Comparison of ENCODE assay signal across 14 cellular contexts in the genomic region with DNA sequence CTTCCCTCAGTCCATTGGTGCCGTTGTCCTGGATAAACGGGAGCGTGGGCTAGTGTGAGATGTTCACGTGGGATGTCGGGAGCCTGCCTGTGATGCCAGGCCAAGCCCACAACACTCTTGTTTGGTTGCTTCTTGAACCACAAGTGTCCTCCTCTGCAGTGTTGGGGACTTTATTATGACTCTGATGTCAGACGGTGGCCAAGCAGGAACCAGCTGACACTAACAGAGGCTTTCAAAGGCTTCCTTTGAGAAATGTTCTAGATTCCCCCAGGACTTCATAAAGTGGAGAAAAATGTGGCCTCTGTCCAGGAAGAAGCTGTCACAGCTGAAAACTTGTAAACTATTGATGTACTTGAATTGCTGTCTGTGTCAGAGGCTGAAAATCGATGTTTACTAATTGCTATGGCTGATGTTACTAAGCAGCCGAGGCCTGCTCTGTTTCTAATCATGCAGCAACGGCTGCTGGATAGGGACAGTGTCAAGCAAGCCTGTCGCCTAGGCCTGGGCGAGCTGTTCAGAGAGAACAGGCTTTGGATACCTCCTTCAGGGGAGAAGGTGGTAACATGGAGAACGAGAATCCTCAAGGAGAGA.
A peak's percentile ranks its signal among the peaks of the same experiment; 100 is the strongest.
DNase-seq lines count a peak whose midpoint lies in the region; ATAC-seq and TF ChIP-seq lines count a peak whose summit lies in the region.
"Had no signal": no experiment of that assay in that cellular context is flagged by ENCODE, and none has a peak within 500 bp of the region (broad histone marks: within the 10 kb centered on the region; RNA-seq: fewer than 3 reads in every experiment).

No MANE protein-coding gene starts in this region.

- no peak overlapping the region for H3K4me3 ChIP-seq in lower lobe of right lung
- H3K4me3 ChIP-seq: breast epithelium had no signal

- H3K36me3 Mint-ChIP-seq in T-helper 2 cell treated with Interferon-gamma antibody and Interleukin-4, amounts not matched to agents 5 μg/mL and 100 μg/mL, for 36 hours (ENCODE audit: low read depth): peaks cover 19% of the 10 kb centered on the region

- H3K4me3 Mint-ChIP-seq in T-helper 2 cell treated with Interferon-gamma antibody and Interleukin-4, amounts not matched to agents 5 μg/mL and 100 μg/mL, for 36 hours: no peak overlapping the region
- H3K4me3 Mint-ChIP-seq: activated CD8-positive, alpha-beta T cell treated with anti-CD3 and anti-CD28 coated beads for 36 hours had no signal

- H3K27me3 Mint-ChIP-seq in T-helper 2 cell treated with Interferon-gamma antibody and Interleukin-4, amounts not matched to agents 5 μg/mL and 100 μg/mL, for 36 hours (ENCODE audit: low read depth): no peaks in the 10 kb centered on the region
- H3K27me3 Mint-ChIP-seq: activated CD8-positive, alpha-beta T cell treated with anti-CD3 and anti-CD28 coated beads for 36 hours had no signal

- H3K27ac ChIP-seq in lower lobe of right lung: peak overlapping the region; percentile 9
- H3K27ac ChIP-seq: breast epithelium had no signal

- peak; percentile 74 for DNase-seq in GM04504 (ENCODE audit: low read depth)
- peak; percentile 57 for DNase-seq in fibroblast of peridontal ligament (ENCODE audit: extremely low read depth)
- DNase-seq in lower lobe of right lung: no peak
- DNase-seq in stromal cell of bone marrow (ENCODE audit: low read depth): peak; percentile 10
- no peak for DNase-seq in SHP77 (lab: John Stamatoyannopoulos, UW)
- no peak for DNase-seq in T-helper 2 cell treated with Interferon-gamma antibody and Interleukin-4, amounts not matched to agents 5 μg/mL and 100 μg/mL, for 36 hours (ENCODE audit: low spot score)
- no peak for DNase-seq in KBM-7
- DNase-seq: activated CD8-positive, alpha-beta T cell treated with anti-CD3 and anti-CD28 coated beads for 36 hours; activated gamma-delta T cell treated with Interleukin-2 at 50 U/mL for 16 hours; Caco-2; NCI-H524; stimulated activated CD4-positive, alpha-beta T cell treated with anti-CD3 and anti-CD28 coated beads, Interleukin-4, amount 100 ng/mL, for 4 hours had no signal

- TF ChIP-seq CTCF in lower lobe of right lung (IDR thresholded peaks at IDR 0.05): no peak

- peaks cover 2% of the 10 kb centered on the region for H3K4me1 Mint-ChIP-seq in T-helper 2 cell treated with Interferon-gamma antibody and Interleukin-4, amounts not matched to agents 5 μg/mL and 100 μg/mL, for 36 hours (ENCODE audit: low read depth)

- no peaks in the 10 kb centered on the region for H3K4me1 ChIP-seq in lower lobe of right lung
- H3K4me1 ChIP-seq: breast epithelium, Caco-2 had no signal

- in situ Hi-C loops in KBM-7 (cut with MboI; ENCODE audit: low pct_unique_long_range_greater_than_20kb, low sequenced_read_pairs): no loop called here

- H3K36me3 ChIP-seq in lower lobe of right lung: peaks cover 35% of the 10 kb centered on the region
- H3K36me3 ChIP-seq: breast epithelium had no signal

- H3K9me3 Mint-ChIP-seq in T-helper 2 cell treated with Interferon-gamma antibody and Interleukin-4, amounts not matched to agents 5 μg/mL and 100 μg/mL, for 36 hours: no peaks in the 10 kb centered on the region
- H3K9me3 Mint-ChIP-seq: activated CD8-positive, alpha-beta T cell treated with anti-CD3 and anti-CD28 coated beads for 36 hours had no signal

- H3K27me3 ChIP-seq in lower lobe of right lung (ENCODE audit: low read depth): no peaks in the 10 kb centered on the region
- H3K27me3 ChIP-seq: breast epithelium had no signal

- H3K9me3 ChIP-seq in lower lobe of right lung: no peaks in the 10 kb centered on the region
- H3K9me3 ChIP-seq: breast epithelium, Caco-2 had no signal

- intact Hi-C loops in lower lobe of right lung (cut with DNase I): no loop called here

- H3K27ac Mint-ChIP-seq in T-helper 2 cell treated with Interferon-gamma antibody and Interleukin-4, amounts not matched to agents 5 μg/mL and 100 μg/mL, for 36 hours: no peak overlapping the region
- H3K27ac Mint-ChIP-seq: activated CD8-positive, alpha-beta T cell treated with anti-CD3 and anti-CD28 coated beads for 36 hours had no signal

- peak in 1 of 2 donors; percentile 16 for ATAC-seq in lower lobe of right lung
- no peak for ATAC-seq in GM21737 (IDR thresholded peaks at IDR 0.05; ENCODE audit: unreplicated experiment)
- ATAC-seq: activated CD8-positive, alpha-beta T cell treated with anti-CD3 and anti-CD28 coated beads for 36 hours had no signal

Comparison
In these comparisons a context has a peak if more than half of its experiments do, and no peak if none do; other contexts are left out.
1. DNase-seq: peak in GM04504 (single experiment), fibroblast of peridontal ligament (single experiment) and stromal cell of bone marrow (single experiment); none in lower lobe of right lung (single experiment), SHP77 (0 of 2), T-helper 2 cell treated with Interferon-gamma antibody and Interleukin-4, amounts not matched to agents 5 μg/mL and 100 μg/mL, for 36 hours (single experiment) and KBM-7 (single experiment).